ENCODE assay signal across 8 cellular contexts in the genomic region with DNA sequence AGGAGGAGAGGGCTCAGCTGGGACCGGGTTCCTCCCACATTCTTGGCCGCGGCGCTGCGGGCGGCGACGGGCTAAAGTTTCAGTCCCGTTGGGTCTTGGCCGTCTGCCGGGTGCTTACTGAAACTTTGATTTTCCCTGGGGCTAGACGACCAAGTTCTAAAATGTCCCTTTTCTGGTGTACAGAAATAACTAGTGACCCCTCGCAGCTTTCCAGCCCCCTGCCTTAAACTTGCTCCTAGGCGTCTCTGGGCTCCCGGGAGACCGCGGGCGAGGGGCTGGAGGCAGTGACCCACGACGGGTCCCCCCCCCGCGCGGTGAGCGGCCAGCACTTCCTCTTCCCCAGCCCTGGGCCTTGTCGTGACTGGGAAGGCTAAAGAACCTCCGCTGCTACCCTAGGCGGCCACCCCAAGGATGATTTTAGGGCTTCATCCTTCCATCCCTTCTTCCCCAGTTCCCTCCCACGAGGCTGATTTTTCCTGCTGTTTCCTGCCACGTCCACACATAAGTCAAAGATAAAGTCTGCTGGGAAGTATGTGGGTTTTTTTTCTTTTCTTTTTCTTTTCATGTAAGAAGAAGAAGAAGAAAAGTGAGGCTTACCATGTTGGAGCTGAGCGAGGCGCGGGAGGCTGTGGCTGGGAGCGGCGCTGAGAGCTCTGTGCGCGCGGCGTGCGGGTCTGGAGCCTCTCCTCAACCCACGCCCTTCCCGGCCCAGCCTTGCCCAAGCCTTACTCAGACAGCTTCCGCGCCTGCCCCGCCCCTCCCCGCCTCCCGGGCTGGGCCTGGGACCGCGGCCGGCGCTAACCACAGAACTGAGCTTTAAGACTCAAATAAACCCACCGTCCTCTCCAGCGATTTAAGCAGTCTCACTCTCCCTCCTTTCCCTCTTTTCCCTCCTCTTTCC. TPM values are rescaled to one million over a fixed set of nuclear protein-coding genes. Genes with fewer than 3 reads are reported as not detected.
A peak's percentile ranks its signal among the peaks of the same experiment; 100 is the strongest.
DNase-seq lines count a peak whose midpoint lies in the region; ATAC-seq and TF ChIP-seq lines count a peak whose summit lies in the region.

A gene (minus strand): TSS at position 689 of the 901 bp plus-strand sequence. CDS start 89 bp downstream, at position 600.

- DNase-seq in GM12864 (ENCODE audit: low read depth) (no peak), RPMI7951 (ENCODE audit: low read depth) (peak; percentile 89), fibroblast of gingiva (ENCODE audit: low read depth) (peak; percentile 87), NCI-H524 treated with DMSO at 0.1 percent for 48 hours (lab: John Stamatoyannopoulos, UW) (no peak)
- peak; percentile 71 for DNase-seq in activated T-helper 1 cell treated with anti-CD3 and anti-CD28 coated beads, Interleukin-12 subunit alpha, Interleukin-12 subunit beta, Interleukin-2, Interleukin-4 antibody, amounts not matched to agents 30 ng/mL and 10 ng/mL and 1 ng/mL, durations not matched to agents 14 hours and 24 hours and 36 hours (ENCODE audit: low spot score)
- DNase-seq in naive thymus-derived CD8-positive, alpha-beta T cell: peak in 9 of 10 donors; percentile 10 to 74 (median 32)
- DNase-seq in stimulated activated naive CD8-positive, alpha-beta T cell treated with anti-CD3 and anti-CD28 coated beads, Interleukin-15, Interleukin-2, amounts not matched to agents 100 U/mL and 50 U/mL, for 24 hours: peak; percentile 87

- H3K4me3 Mint-ChIP-seq in activated T-helper 1 cell treated with anti-CD3 and anti-CD28 coated beads, Interleukin-12 subunit alpha, Interleukin-12 subunit beta, Interleukin-2, Interleukin-4 antibody, amounts not matched to agents 30 ng/mL and 10 ng/mL and 1 ng/mL, durations not matched to agents 14 hours and 24 hours and 36 hours: peak within 1 kb of the TSS; percentile 96
- peak within 1 kb of the TSS; percentile 90 to 100 (median 96) for H3K4me3 Mint-ChIP-seq in naive thymus-derived CD8-positive, alpha-beta T cell

- H3K27me3 Mint-ChIP-seq in activated T-helper 1 cell treated with anti-CD3 and anti-CD28 coated beads, Interleukin-12 subunit alpha, Interleukin-12 subunit beta, Interleukin-2, Interleukin-4 antibody, amounts not matched to agents 30 ng/mL and 10 ng/mL and 1 ng/mL, durations not matched to agents 14 hours and 24 hours and 36 hours (ENCODE audit: insufficient read depth): no peaks in the 10 kb centered on the region
- no peaks in the 10 kb centered on the region for H3K27me3 Mint-ChIP-seq in naive thymus-derived CD8-positive, alpha-beta T cell

- POLR2A ChIA-PET in naive thymus-derived CD8-positive, alpha-beta T cell (lab: Charles Lee): interaction anchor here (0.6 to 5.0 kb wide), 13 partner anchors 10 to 422 kb away, joined by 3 to 112 read pairs (median 4); a partner anchor contains a TSS

- intact Hi-C loops in activated T-helper 1 cell treated with anti-CD3 and anti-CD28 coated beads, Interleukin-12 subunit alpha, Interleukin-12 subunit beta, Interleukin-2, Interleukin-4 antibody, amounts not matched to agents 30 ng/mL and 10 ng/mL and 1 ng/mL, durations not matched to agents 14 hours and 24 hours and 36 hours (cut with micrococcal nuclease): loop anchor here (1.0 kb wide), 1 partner anchor 12 kb away; no protein-coding TSS in a partner anchor

- no peak for TF ChIP-seq CTCF in GM12864 (IDR thresholded peaks at IDR 0.05; ENCODE audit: low read depth, low read length, missing control alignments)

- peaks cover 34% of the 10 kb centered on the region for H3K36me3 Mint-ChIP-seq in activated T-helper 1 cell treated with anti-CD3 and anti-CD28 coated beads, Interleukin-12 subunit alpha, Interleukin-12 subunit beta, Interleukin-2, Interleukin-4 antibody, amounts not matched to agents 30 ng/mL and 10 ng/mL and 1 ng/mL, durations not matched to agents 14 hours and 24 hours and 36 hours (ENCODE audit: low read depth)
- peaks cover 5 to 20% (median 16%) of the 10 kb centered on the region in 3 donors for H3K36me3 Mint-ChIP-seq in naive thymus-derived CD8-positive, alpha-beta T cell

- peak within 1 kb of the TSS; percentile 94 for H3K27ac Mint-ChIP-seq in activated T-helper 1 cell treated with anti-CD3 and anti-CD28 coated beads, Interleukin-12 subunit alpha, Interleukin-12 subunit beta, Interleukin-2, Interleukin-4 antibody, amounts not matched to agents 30 ng/mL and 10 ng/mL and 1 ng/mL, durations not matched to agents 14 hours and 24 hours and 36 hours
- H3K27ac Mint-ChIP-seq in naive thymus-derived CD8-positive, alpha-beta T cell: peak within 1 kb of the TSS; percentile 91 to 100 (median 98)

- peak within 1 kb of the TSS; percentile 63 for H3K4me3 ChIP-seq in GM12864 (ENCODE audit: low read depth, low read length)

- peak; percentile 44 for ATAC-seq in HG03025 (IDR thresholded peaks at IDR 0.05; ENCODE audit: low FRiP score, unreplicated experiment)
- peak; percentile 18 to 53 for ATAC-seq in naive thymus-derived CD8-positive, alpha-beta T cell
- peak; percentile 87 for ATAC-seq in stimulated activated naive CD8-positive, alpha-beta T cell treated with anti-CD3 and anti-CD28 coated beads, Interleukin-15, Interleukin-2, amounts not matched to agents 100 U/mL and 50 U/mL, for 24 hours

- H3K4me1 Mint-ChIP-seq in activated T-helper 1 cell treated with anti-CD3 and anti-CD28 coated beads, Interleukin-12 subunit alpha, Interleukin-12 subunit beta, Interleukin-2, Interleukin-4 antibody, amounts not matched to agents 30 ng/mL and 10 ng/mL and 1 ng/mL, durations not matched to agents 14 hours and 24 hours and 36 hours (ENCODE audit: low read depth): peaks cover 36% of the 10 kb centered on the region
- peaks cover 24 to 59% (median 47%) of the 10 kb centered on the region in 4 donors for H3K4me1 Mint-ChIP-seq in naive thymus-derived CD8-positive, alpha-beta T cell

- H3K9me3 Mint-ChIP-seq in activated T-helper 1 cell treated with anti-CD3 and anti-CD28 coated beads, Interleukin-12 subunit alpha, Interleukin-12 subunit beta, Interleukin-2, Interleukin-4 antibody, amounts not matched to agents 30 ng/mL and 10 ng/mL and 1 ng/mL, durations not matched to agents 14 hours and 24 hours and 36 hours: no peaks in the 10 kb centered on the region
- H3K9me3 Mint-ChIP-seq in naive thymus-derived CD8-positive, alpha-beta T cell: no peaks in the 10 kb centered on the region

RNA-seq across cellular contexts. Expression of the gene that starts here (rescaled TPM):
- total RNA-seq in RPMI7951 (2014; rRNA removed; shearing (Covaris generic)): 1,017 and 1,277 TPM in 2 replicates
- total RNA-seq in activated T-helper 1 cell treated with anti-CD3 and anti-CD28 coated beads, Interleukin-12 subunit alpha, Interleukin-12 subunit beta, Interleukin-2, Interleukin-4 antibody, amounts not matched to agents 30 ng/mL and 10 ng/mL and 1 ng/mL, durations not matched to agents 14 hours and 24 hours and 36 hours: 203 and 205 TPM in 2 replicates
- total RNA-seq in naive thymus-derived CD8-positive, alpha-beta T cell: 10 to 100 TPM; 88.6 to 95.4 TPM
- polyA plus RNA-seq in naive thymus-derived CD8-positive, alpha-beta T cell: 100 to 1,000 TPM in 1 of 3 donors, 10 to 100 TPM in 2; 62.0 to 124 (median 74.6) TPM

Comparison
In these comparisons a context has a peak if more than half of its experiments do, and no peak if none do; other contexts are left out.
1. DNase-seq: peak in RPMI7951 (single experiment), activated T-helper 1 cell treated with anti-CD3 and anti-CD28 coated beads, Interleukin-12 subunit alpha, Interleukin-12 subunit beta, Interleukin-2, Interleukin-4 antibody, amounts not matched to agents 30 ng/mL and 10 ng/mL and 1 ng/mL, durations not matched to agents 14 hours and 24 hours and 36 hours (single experiment), fibroblast of gingiva (single experiment), naive thymus-derived CD8-positive, alpha-beta T cell (9 of 10) and stimulated activated naive CD8-positive, alpha-beta T cell treated with anti-CD3 and anti-CD28 coated beads, Interleukin-15, Interleukin-2, amounts not matched to agents 100 U/mL and 50 U/mL, for 24 hours (single experiment); none in GM12864 (single experiment) and NCI-H524 treated with DMSO at 0.1 percent for 48 hours (single experiment).
2. ATAC-seq: peak in every context shown above with its lines; median percentile 87 in stimulated activated naive CD8-positive, alpha-beta T cell treated with anti-CD3 and anti-CD28 coated beads, Interleukin-15, Interleukin-2, amounts not matched to agents 100 U/mL and 50 U/mL, for 24 hours; 44 in HG03025; 36 in naive thymus-derived CD8-positive, alpha-beta T cell.